Comparison of ENCODE assay signal across 20 cellular contexts in genomic region chr10:27190508-27190907, GRCh38. TPM values are rescaled to one million over a fixed set of nuclear protein-coding genes. Genes with fewer than 3 reads are reported as not detected.
DNase-seq lines count a peak whose midpoint lies in the region; ATAC-seq and TF ChIP-seq lines count a peak whose summit lies in the region.
"Had no signal": no experiment of that assay in that cellular context is flagged by ENCODE, and none has a peak within 500 bp of the region (broad histone marks: within the 10 kb centered on the region; RNA-seq: fewer than 3 reads in every experiment).

No MANE protein-coding gene starts in this region.

- H3K27me3 ChIP-seq in aorta (ENCODE audit: control insufficient read depth in 1 of 2, insufficient read depth in 2 of 2, low read length in 1 of 2) = no peaks in the 10 kb centered on the region

- TF ChIP-seq CTCF in Calu3 (IDR thresholded peaks at IDR 0.05; ENCODE audit: unreplicated experiment) = no peak

- peak overlapping the region; percentile 44 for H3K27ac Mint-ChIP-seq in Calu3 (ENCODE audit: unreplicated experiment)

- H3K9me3 ChIP-seq in aorta (ENCODE audit: control insufficient read depth, low read length) = no peaks in the 10 kb centered on the region

- H3K27ac ChIP-seq in aorta (ENCODE audit: low read depth in 1 of 2, low read length in 2 of 2) = no peak overlapping the region
- H3K27ac ChIP-seq: SK-N-MC had no signal

- H3K4me3 ChIP-seq in aorta (ENCODE audit: low read length in 2 of 2) = no peak overlapping the region
- H3K4me3 ChIP-seq: SK-N-MC had no signal

- DNase-seq in Calu3 = no peak
- peak; percentile 14 for DNase-seq in LHCN-M2 (ENCODE audit: low read depth)
- peak; percentile 21 for DNase-seq in astrocyte of the hippocampus (ENCODE audit: low read depth, low spot score)
- DNase-seq in kidney tubule cell (ENCODE audit: low spot score) = peak; percentile 4
- no peak for DNase-seq in glomerular visceral epithelial cell (ENCODE audit: extremely low spot score)
- no peak for DNase-seq in GF-D8 (lab: John Stamatoyannopoulos, UW)
- DNase-seq in aorta = no peak
- DNase-seq: CD4-positive, CD25-positive, alpha-beta regulatory T cell; COR-L47; DMS 273 treated with DMSO at 0.1 percent for 48 hours; KBM-7; NCI-H1694; NCI-H2081; NCI-H2171; NCI-H524 treated with DMSO at 0.1 percent for 48 hours; OCI-M1; Right ventricle myocardium superior; SW 1271 had no signal

- H3K36me3 ChIP-seq in aorta (ENCODE audit: control insufficient read depth in 1 of 2, insufficient read depth in 2 of 2, low read length in 1 of 2) = no peaks in the 10 kb centered on the region

- H3K4me3 Mint-ChIP-seq in Calu3 (ENCODE audit: low read depth, unreplicated experiment) = no peak overlapping the region
- H3K4me3 Mint-ChIP-seq: CD4-positive, CD25-positive, alpha-beta regulatory T cell had no signal

- H3K9me3 Mint-ChIP-seq in Calu3 (ENCODE audit: low read depth, unreplicated experiment) = no peaks in the 10 kb centered on the region
- H3K9me3 Mint-ChIP-seq: CD4-positive, CD25-positive, alpha-beta regulatory T cell had no signal

- intact Hi-C loops in Calu3 (cut with micrococcal nuclease; ENCODE audit: unreplicated experiment) (no loop called here), aorta (cut with DNase I) (no loop called here)

- peaks cover 9% of the 10 kb centered on the region for H3K4me1 Mint-ChIP-seq in Calu3 (ENCODE audit: low read depth, unreplicated experiment)

- CTCF ChIA-PET in Calu3 (lab: Charles Lee) = no interaction called here

- H3K36me3 Mint-ChIP-seq in Calu3 (ENCODE audit: insufficient read depth, unreplicated experiment) = no peaks in the 10 kb centered on the region

- BruUV-seq in Calu3 (replicated peaks; lab: Mats Ljungman, UMichigan) = no TSS peak

- 88 to 90% methylated on average over 2 of the region's 2 CpGs for WGBS in aorta, 2 donors

- H3K27me3 Mint-ChIP-seq in Calu3 (ENCODE audit: unreplicated experiment) = no peaks in the 10 kb centered on the region
- H3K27me3 Mint-ChIP-seq: CD4-positive, CD25-positive, alpha-beta regulatory T cell had no signal

- ATAC-seq in HG03159 (IDR thresholded peaks at IDR 0.05; ENCODE audit: unreplicated experiment) = no peak
- ATAC-seq in aorta (ENCODE audit: low FRiP score) = no peak

- no peaks in the 10 kb centered on the region for H3K4me1 ChIP-seq in aorta (ENCODE audit: control insufficient read depth in 1 of 2, insufficient read depth in 2 of 2, low read length in 2 of 2)

RNA-seq across cellular contexts. Expression of gene MASTL, which starts 35.4 kb away (rescaled TPM):
- total RNA-seq in Calu3 (2022) (30.2 and 31.8 TPM in 2 replicates), LHCN-M2 (2014; rRNA removed) (39.6 and 43.1 TPM in 2 replicates), aorta (1 to 10 TPM; 5.3 to 7.7 TPM)
- 8.0 TPM for polyA plus RNA-seq in LHCN-M2 (2012)
- 1 to 10 TPM; 2.4 to 5.2 TPM for polyA plus RNA-seq in aorta

RNA-seq across cellular contexts. Expression of gene YME1L1, which starts 36.3 kb away (rescaled TPM):
- total RNA-seq in Calu3 (2022) (97.5 and 106 TPM in 2 replicates), LHCN-M2 (2014; rRNA removed) (117 and 119 TPM in 2 replicates), aorta (10 to 100 TPM; 75.1 to 75.8 TPM)
- 54.1 TPM for polyA plus RNA-seq in LHCN-M2 (2012)
- polyA plus RNA-seq in aorta = 10 to 100 TPM; 41.5 to 46.1 TPM

RNA-seq across cellular contexts. Expression of gene ACBD5, which starts 50.1 kb away (rescaled TPM):
- total RNA-seq in Calu3 (2022) (34.1 and 38.6 TPM in 2 replicates), LHCN-M2 (2014; rRNA removed) (35.3 and 42.3 TPM in 2 replicates), aorta (10 to 100 TPM; 13.9 to 21.7 TPM)
- 12.0 TPM for polyA plus RNA-seq in LHCN-M2 (2012)
- polyA plus RNA-seq in aorta = 10 to 100 TPM in 1 of 2 donors, 1 to 10 TPM in 1; 7.3 to 25.9 TPM

Comparison
In these comparisons a context has a peak if more than half of its experiments do, and no peak if none do; other contexts are left out.
1. DNase-seq: peak in LHCN-M2 (single experiment), astrocyte of the hippocampus (single experiment) and kidney tubule cell (single experiment); none in Calu3 (single experiment), glomerular visceral epithelial cell (single experiment), GF-D8 (single experiment) and aorta (0 of 2).